19 cellular contexts compared by ENCODE assay signal in the genomic region with DNA sequence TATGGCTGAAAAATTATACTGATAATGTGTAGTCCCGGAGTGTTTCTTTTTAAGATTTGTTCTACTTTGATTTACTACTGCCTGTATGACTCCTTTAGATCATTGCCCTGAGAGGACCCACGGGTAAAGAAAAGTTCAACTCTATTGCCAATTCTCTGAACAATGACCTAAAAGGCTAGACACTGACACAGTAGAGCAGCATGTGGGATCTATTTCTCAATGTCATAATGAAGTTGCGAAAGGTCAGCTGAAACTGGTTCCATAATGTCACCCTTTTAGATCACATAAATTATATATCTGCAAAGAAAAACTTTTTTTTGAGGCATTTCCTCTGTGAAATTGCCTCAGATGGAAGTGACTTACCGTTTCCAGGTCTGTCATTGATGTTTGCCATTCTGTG.
"Had no signal": no experiment of that assay in that cellular context is flagged by ENCODE, and none has a peak within 500 bp of the region (broad histone marks: within the 10 kb centered on the region; RNA-seq: fewer than 3 reads in every experiment).

No MANE protein-coding gene starts in this region.

- ATAC-seq: naive thymus-derived CD8-positive, alpha-beta T cell; pancreas; stimulated activated memory B cell treated with anti-CD40 and anti-IgM and Interleukin-4, amounts not matched to agents 10 μg/mL and 1 μg/mL and 100 μg/mL, for 72 hours had no signal

- H3K36me3 ChIP-seq: esophagus squamous epithelium, left ventricle myocardium inferior, pancreas, suprapubic skin had no signal

- H3K4me1 ChIP-seq: esophagus squamous epithelium, left ventricle myocardium inferior, pancreas, suprapubic skin had no signal

- DNase-seq: activated CD4-positive, alpha-beta T cell treated with anti-CD3 and anti-CD28 coated beads, Interleukin-2, amount 10 ng/mL, durations not matched to agents 7 days and 5 days; activated CD4-positive, CD25-positive, alpha-beta regulatory T cell; activated CD8-positive, alpha-beta memory T cell treated with anti-CD3 and anti-CD28 coated beads, Interleukin-2, amount 50 U/mL, for 48 hours; activated gamma-delta T cell treated with Interleukin-2 at 50 U/mL for 16 hours; activated naive CD8-positive, alpha-beta T cell treated with anti-CD3 and anti-CD28 coated beads, Interleukin-2, amount 10 ng/mL, durations not matched to agents 7 days and 5 days; aorta; cortex of kidney; effector CD8-positive, alpha-beta T cell; esophagus squamous epithelium; hippocampal formation; left ventricle myocardium inferior; mesenchymal stem cell; naive thymus-derived CD8-positive, alpha-beta T cell; pancreas; stimulated activated CD4-positive, alpha-beta T cell treated with anti-CD3 and anti-CD28 coated beads, Interleukin-2, amount 100 ng/mL, for 48 hours had no signal

- H3K9me3 ChIP-seq: esophagus squamous epithelium, left ventricle myocardium inferior, pancreas, suprapubic skin had no signal

- H3K27ac ChIP-seq: esophagus squamous epithelium, left ventricle myocardium inferior, pancreas, suprapubic skin had no signal

- FAIRE-seq: endothelial cell of umbilical vein, keratinocyte, pancreas had no signal

- H3K4me3 ChIP-seq: esophagus squamous epithelium, left ventricle myocardium inferior, pancreas, suprapubic skin had no signal

- H3K27me3 ChIP-seq: esophagus squamous epithelium, pancreas, suprapubic skin had no signal
